In the genomic region with DNA sequence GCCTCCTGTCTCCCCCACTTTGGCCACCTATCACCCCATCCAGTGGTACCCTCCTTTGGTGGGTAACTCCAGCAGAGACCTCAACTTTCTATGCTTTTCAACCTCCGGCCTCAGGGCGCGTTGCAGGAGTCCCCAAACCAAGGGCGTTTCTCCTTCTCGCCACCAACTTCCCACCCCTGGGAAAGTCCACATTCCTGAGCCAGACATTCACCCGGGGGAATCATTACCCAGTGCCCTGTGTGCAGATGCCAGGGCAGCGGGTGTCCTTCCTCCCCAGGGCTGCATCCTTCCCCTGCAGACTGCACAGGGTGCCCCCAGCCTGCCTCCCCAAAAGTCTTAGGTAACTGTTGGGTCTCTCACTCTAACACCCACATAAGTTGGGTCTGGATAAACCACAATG, we compare ENCODE assay signal across 1 cellular context.
TF ChIP-seq lines count a peak whose summit lies in the region.

No MANE protein-coding gene starts in this region.

TF ChIP-seq in SK-N-SH treated with all-trans-retinoic acid at 6 μM for 48 hours, 23 proteins besides CTCF, POLR2A, EP300 and RAD21 (continued from another document):
- TF ChIP-seq, protein P1, sequence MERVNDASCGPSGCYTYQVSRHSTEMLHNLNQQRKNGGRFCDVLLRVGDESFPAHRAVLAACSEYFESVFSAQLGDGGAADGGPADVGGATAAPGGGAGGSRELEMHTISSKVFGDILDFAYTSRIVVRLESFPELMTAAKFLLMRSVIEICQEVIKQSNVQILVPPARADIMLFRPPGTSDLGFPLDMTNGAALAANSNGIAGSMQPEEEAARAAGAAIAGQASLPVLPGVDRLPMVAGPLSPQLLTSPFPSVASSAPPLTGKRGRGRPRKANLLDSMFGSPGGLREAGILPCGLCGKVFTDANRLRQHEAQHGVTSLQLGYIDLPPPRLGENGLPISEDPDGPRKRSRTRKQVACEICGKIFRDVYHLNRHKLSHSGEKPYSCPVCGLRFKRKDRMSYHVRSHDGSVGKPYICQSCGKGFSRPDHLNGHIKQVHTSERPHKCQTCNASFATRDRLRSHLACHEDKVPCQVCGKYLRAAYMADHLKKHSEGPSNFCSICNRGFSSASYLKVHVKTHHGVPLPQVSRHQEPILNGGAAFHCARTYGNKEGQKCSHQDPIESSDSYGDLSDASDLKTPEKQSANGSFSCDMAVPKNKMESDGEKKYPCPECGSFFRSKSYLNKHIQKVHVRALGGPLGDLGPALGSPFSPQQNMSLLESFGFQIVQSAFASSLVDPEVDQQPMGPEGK (CRISPR knock-in tag; IDR thresholded peaks at IDR 0.05; ENCODE audit: borderline replicate concordance), result no peak
- TF ChIP-seq, protein P2, sequence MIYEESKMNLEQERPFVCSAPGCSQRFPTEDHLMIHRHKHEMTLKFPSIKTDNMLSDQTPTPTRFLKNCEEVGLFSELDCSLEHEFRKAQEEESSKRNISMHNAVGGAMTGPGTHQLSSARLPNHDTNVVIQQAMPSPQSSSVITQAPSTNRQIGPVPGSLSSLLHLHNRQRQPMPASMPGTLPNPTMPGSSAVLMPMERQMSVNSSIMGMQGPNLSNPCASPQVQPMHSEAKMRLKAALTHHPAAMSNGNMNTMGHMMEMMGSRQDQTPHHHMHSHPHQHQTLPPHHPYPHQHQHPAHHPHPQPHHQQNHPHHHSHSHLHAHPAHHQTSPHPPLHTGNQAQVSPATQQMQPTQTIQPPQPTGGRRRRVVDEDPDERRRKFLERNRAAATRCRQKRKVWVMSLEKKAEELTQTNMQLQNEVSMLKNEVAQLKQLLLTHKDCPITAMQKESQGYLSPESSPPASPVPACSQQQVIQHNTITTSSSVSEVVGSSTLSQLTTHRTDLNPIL (CRISPR knock-in tag; IDR thresholded peaks at IDR 0.05; ENCODE audit: low read depth), result no peak
